9 cellular contexts compared by ENCODE assay signal in the genomic region with DNA sequence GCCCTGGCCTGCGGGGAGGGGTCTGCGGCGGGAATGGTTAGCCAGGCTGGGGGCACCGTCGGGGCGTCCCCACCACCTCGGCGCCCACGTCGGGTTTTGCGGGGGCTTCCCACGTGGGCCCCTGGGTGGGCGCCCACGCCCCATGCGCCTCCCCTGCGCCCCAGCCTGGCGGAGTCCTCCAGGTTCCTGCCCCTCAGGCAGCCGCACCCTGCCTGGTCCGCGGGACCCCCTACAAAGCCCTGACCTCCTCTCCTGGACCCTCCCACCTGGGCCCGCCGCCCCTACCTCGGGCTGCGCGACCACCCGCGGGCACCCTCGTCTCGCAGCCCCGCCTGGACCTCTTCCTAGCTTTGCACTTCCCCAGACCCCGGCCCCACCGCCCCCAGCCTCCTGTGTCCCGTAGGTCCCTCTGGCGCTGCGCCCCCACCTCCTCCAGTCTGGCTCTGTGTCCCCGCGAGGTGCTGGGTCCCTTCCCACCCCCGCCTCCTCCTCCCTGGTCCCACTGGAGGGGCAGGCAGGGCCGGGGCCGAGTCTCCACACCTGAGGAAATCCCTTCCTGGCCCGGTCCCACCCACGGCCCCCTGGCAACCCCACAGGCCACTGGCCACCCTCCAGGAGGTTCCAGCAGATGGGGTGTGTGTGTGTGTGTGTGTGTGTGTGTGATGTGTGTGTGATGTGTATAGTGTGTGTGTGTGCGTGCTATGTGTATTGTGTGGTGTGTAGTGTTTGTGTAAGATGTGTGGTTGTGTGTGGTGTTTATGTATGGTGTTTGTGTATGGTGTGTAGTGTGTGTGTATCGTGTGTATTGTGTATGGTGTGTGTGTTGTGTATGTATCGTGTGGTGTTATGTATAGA. TPM values are rescaled to one million over a fixed set of nuclear protein-coding genes. Genes with fewer than 3 reads are reported as not detected.
DNase-seq lines count a peak whose midpoint lies in the region; TF ChIP-seq lines count a peak whose summit lies in the region.
"Had no signal": no experiment of that assay in that cellular context is flagged by ENCODE, and none has a peak within 500 bp of the region (broad histone marks: within the 10 kb centered on the region; RNA-seq: fewer than 3 reads in every experiment).

No MANE protein-coding gene starts in this region.

- H3K27me3 ChIP-seq in OCI-LY3 (ENCODE audit: low read depth, low read length) (no peaks in the 10 kb centered on the region), esophagus muscularis mucosa (no peaks in the 10 kb centered on the region)

- no peaks in the 10 kb centered on the region for H3K36me3 ChIP-seq in OCI-LY3 (replicated peaks; ENCODE audit: low read depth, low read length)
- no peaks in the 10 kb centered on the region for H3K36me3 ChIP-seq in esophagus muscularis mucosa

- no peaks in the 10 kb centered on the region for H4K20me1 ChIP-seq in OCI-LY3 (ENCODE audit: insufficient read depth, low read length)

- TF ChIP-seq EP300 in esophagus muscularis mucosa (IDR thresholded peaks at IDR 0.05): no peak

- TF ChIP-seq CTCF in OCI-LY3 (IDR thresholded peaks at IDR 0.05; ENCODE audit: low read depth, low read length): no peak
- TF ChIP-seq CTCF in esophagus muscularis mucosa (IDR thresholded peaks at IDR 0.05): no peak

- intact Hi-C loops in esophagus muscularis mucosa (cut with DNase I) (loop anchor here (5.0 kb wide), 1 partner anchor 40 kb away; no protein-coding TSS in a partner anchor), posterior cingulate gyrus (cut with DNase I) (no loop called here)

- 37% methylated on average over 36 of the region's 45 CpGs for whole genome bisulfite sequencing in esophagus muscularis mucosa

- peak overlapping the region; percentile 79 for H3K9ac ChIP-seq in OCI-LY3 (ENCODE audit: low read length)

- peaks cover 13% of the 10 kb centered on the region for H3K79me2 ChIP-seq in OCI-LY3 (ENCODE audit: low read length)

- DNase-seq in Ammon's horn (ENCODE audit: low spot score) (peak; percentile 1), esophagus muscularis mucosa (ENCODE audit: extremely low spot score) (no peak), posterior cingulate gyrus (peak in 8 of 10 donors; percentile 6 to 69 (median 10)), superior temporal gyrus (ENCODE audit: extremely low spot score) (no peak), T1000 (lab: John Stamatoyannopoulos, UW) (no peak), DMS79 (lab: John Stamatoyannopoulos, UW) (no peak), NCI-H2196 treated with DMSO at 0.1 percent for 48 hours (lab: John Stamatoyannopoulos, UW; ENCODE audit: unreplicated experiment) (no peak)

- H3K4me3 ChIP-seq in OCI-LY3 (ENCODE audit: low read length) (peak overlapping the region; percentile 89), esophagus muscularis mucosa (peak overlapping the region; percentile 61 to 69 (median 64))

- TF ChIP-seq POLR2A in esophagus muscularis mucosa (IDR thresholded peaks at IDR 0.05; ENCODE audit: low read depth): no peak

- H3K4me1 ChIP-seq in OCI-LY3 (ENCODE audit: low read length): peaks cover 42% of the 10 kb centered on the region
- H3K4me1 ChIP-seq in esophagus muscularis mucosa: peaks cover 41 to 60% (median 50%) of the 10 kb centered on the region in 4 donors

- H3K4me2 ChIP-seq in OCI-LY3 (ENCODE audit: low read length): peak overlapping the region; percentile 65

- H3K27ac ChIP-seq in OCI-LY3 (ENCODE audit: low read length) (peak overlapping the region; percentile 80), esophagus muscularis mucosa (replicated peaks in 1 of 4) (peak overlapping the region in 3 of 4 donors; percentile 88 to 98 (median 94))

- H2AFZ ChIP-seq in OCI-LY3 (ENCODE audit: low read depth, low read length): no peak overlapping the region

- H3K9me3 ChIP-seq in OCI-LY3 (ENCODE audit: insufficient read depth, low read length) (no peaks in the 10 kb centered on the region), esophagus muscularis mucosa (no peaks in the 10 kb centered on the region)

RNA-seq across cellular contexts. Expression of a gene that starts 11.8 kb away (rescaled TPM):
- total RNA-seq in esophagus muscularis mucosa: 100 to 1,000 TPM in 1 of 4 donors, 10 to 100 TPM in 3; 36.1 to 106 (median 56.5) TPM

RNA-seq across cellular contexts. Expression of a gene that starts 40.2 kb away (rescaled TPM):
- total RNA-seq in esophagus muscularis mucosa: not detected
- total RNA-seq: myocyte had no signal

RNA-seq across cellular contexts. Expression of a gene that starts 54.0 kb away (rescaled TPM):
- total RNA-seq in esophagus muscularis mucosa: 10 to 100 TPM; 32.0 to 38.2 (median 34.2) TPM

RNA-seq across cellular contexts. Expression of a gene that starts 54.2 kb away (rescaled TPM):
- total RNA-seq in esophagus muscularis mucosa: 10 to 100 TPM; 17.7 to 28.0 (median 23.8) TPM

Comparison
In these comparisons a context has a peak if more than half of its experiments do, and no peak if none do; other contexts are left out.
1. DNase-seq: peak in Ammon's horn (single experiment) and posterior cingulate gyrus (8 of 10); none in esophagus muscularis mucosa (single experiment), superior temporal gyrus (single experiment), T1000 (single experiment), DMS79 (single experiment) and NCI-H2196 treated with DMSO at 0.1 percent for 48 hours (single experiment).